8 cellular contexts compared by ENCODE assay signal in the genomic region with DNA sequence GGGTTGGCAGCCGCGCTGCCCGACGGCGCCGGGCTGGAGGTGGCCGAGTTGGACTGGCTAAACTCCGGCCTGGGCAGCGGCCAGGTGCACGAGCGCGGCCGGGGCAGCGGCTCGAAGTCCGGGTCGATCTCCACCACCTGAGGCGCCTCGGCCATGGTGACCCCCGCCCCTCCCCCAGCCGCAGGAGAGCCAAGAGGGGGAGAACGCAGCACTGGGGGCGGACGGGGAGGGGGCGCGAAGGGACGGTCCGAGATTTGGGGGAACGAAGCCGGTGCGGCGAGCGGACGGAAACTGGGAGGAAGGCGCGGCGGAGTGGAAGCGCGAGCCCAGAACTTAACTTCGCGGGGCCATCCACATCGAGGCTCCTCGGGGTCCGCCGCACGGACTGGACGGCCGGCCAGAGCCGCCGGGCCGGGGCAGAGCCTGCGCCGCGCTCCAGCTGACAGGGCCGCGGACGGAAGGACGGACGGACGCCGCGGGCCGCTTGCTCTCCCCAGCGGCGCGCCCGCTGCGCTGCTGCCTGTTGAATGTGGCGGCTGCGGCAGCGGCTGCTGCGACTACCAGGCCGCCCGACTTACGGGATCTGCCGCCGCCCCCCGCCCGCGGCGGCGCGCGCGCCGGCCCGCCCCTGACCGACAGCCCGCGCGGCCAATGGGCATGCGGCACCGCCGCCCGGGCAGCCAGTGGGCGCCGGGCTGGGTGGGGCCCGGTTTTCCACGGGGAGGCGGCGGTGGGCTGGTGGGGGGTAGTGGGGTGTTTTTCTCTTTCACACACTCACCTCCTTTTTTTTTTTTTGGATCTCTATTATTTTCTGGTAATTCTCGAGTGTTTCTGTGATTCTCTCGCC. TPM values are rescaled to one million over a fixed set of nuclear protein-coding genes. Genes with fewer than 3 reads are reported as not detected.
DNase-seq lines count a peak whose midpoint lies in the region; ATAC-seq and TF ChIP-seq lines count a peak whose summit lies in the region.

A gene (minus strand): TSS at position 584 of the 847 bp plus-strand sequence. CDS start 429 bp downstream, at position 155.

- H3K9ac ChIP-seq in rectal smooth muscle tissue (ENCODE audit: low read length): peak within 1 kb of the TSS; percentile 97

- TF ChIP-seq CTCF in GM12865 (IDR thresholded peaks at IDR 0.05; ENCODE audit: insufficient read depth, low read depth, low read length, missing control alignments) (no peak), HFF-Myc (IDR thresholded peaks at IDR 0.05; ENCODE audit: low read depth, low read length, missing control alignments) (no peak), uterus (IDR thresholded peaks at IDR 0.05) (peak in 2 of 4 experiments; percentile 7 to 8)

- peak; percentile 86 to 91 for ATAC-seq in right cardiac atrium

- H3K27ac ChIP-seq in right cardiac atrium (ENCODE audit: low read length) (peak within 1 kb of the TSS; percentile 97), rectal smooth muscle tissue (ENCODE audit: low read depth, low read length) (peak within 1 kb of the TSS; percentile 97), uterus (peak within 1 kb of the TSS; percentile 100)

- H3K4me1 ChIP-seq in right cardiac atrium (ENCODE audit: control insufficient read depth, insufficient read depth, low read length): no peaks in the 10 kb centered on the region
- H3K4me1 ChIP-seq in rectal smooth muscle tissue (ENCODE audit: control insufficient read depth, insufficient read depth, low read length): peaks cover 10% of the 10 kb centered on the region
- H3K4me1 ChIP-seq in uterus: no peaks in the 10 kb centered on the region

- intact Hi-C loops in T-helper 2 cell treated with Interferon-gamma antibody and Interleukin-4, amounts not matched to agents 100 ng/mL and 5 ng/mL, for 36 hours (cut with micrococcal nuclease): loop anchor here (1.0 to 10.0 kb wide), 6 partner anchors 105 to 639 kb away; a partner anchor contains a TSS
- intact Hi-C loops in right cardiac atrium (cut with DNase I) (loop anchor here in 3 of 4 donors (5.0 to 10.0 kb wide), 6 partner anchors 81 to 261 kb away; no protein-coding TSS in a partner anchor), uterus (cut with DNase I; ENCODE audit: low total_unique reads) (loop anchor here (5.0 kb wide), 2 partner anchors 264 to 434 kb away; no protein-coding TSS in a partner anchor)

- TF ChIP-seq POLR2A in uterus (IDR thresholded peaks at IDR 0.05): peak; percentile 97 to 100

- H3K27me3 ChIP-seq in right cardiac atrium (ENCODE audit: control insufficient read depth, insufficient read depth) (no peaks in the 10 kb centered on the region), rectal smooth muscle tissue (ENCODE audit: control insufficient read depth, insufficient read depth, low read length) (no peaks in the 10 kb centered on the region), uterus (no peaks in the 10 kb centered on the region)

- whole genome bisulfite sequencing in right cardiac atrium: under 1% methylated on average over 103 of the region's 103 CpGs

- H3K36me3 ChIP-seq in rectal smooth muscle tissue (ENCODE audit: control insufficient read depth, insufficient read depth, low read length) (no peaks in the 10 kb centered on the region), uterus (no peaks in the 10 kb centered on the region)

- peak within 1 kb of the TSS; percentile 95 for H3K4me3 ChIP-seq in GM12865 (ENCODE audit: low read depth, low read length)
- H3K4me3 ChIP-seq in HFF-Myc (replicated peaks; ENCODE audit: low read depth, low read length): peak within 1 kb of the TSS; percentile 57
- H3K4me3 ChIP-seq in right cardiac atrium (ENCODE audit: low read length): peak within 1 kb of the TSS; percentile 57
- peak within 1 kb of the TSS; percentile 92 for H3K4me3 ChIP-seq in rectal smooth muscle tissue (ENCODE audit: low read length)
- H3K4me3 ChIP-seq in uterus: peak within 1 kb of the TSS; percentile 62 to 99

- peak; percentile 95 for DNase-seq in GM12865 (ENCODE audit: low read depth)
- no peak for DNase-seq in HFF-Myc (ENCODE audit: extremely low read depth, low read depth)
- peak; percentile 37 for DNase-seq in NCI-H1048 (lab: John Stamatoyannopoulos, UW)
- DNase-seq in anterior cingulate cortex (lab: John Stamatoyannopoulos, UW): peak in 56 of 58 donors; percentile 26 to 89 (median 79)
- peak; percentile 93 to 97 (median 97) for DNase-seq in right cardiac atrium
- DNase-seq in uterus: peak; percentile 88 to 94

- H3K9me3 ChIP-seq in right cardiac atrium (ENCODE audit: control insufficient read depth, low read length) (no peaks in the 10 kb centered on the region), uterus (no peaks in the 10 kb centered on the region)

RNA-seq across cellular contexts. Expression of the gene that starts here (rescaled TPM):
- 31.5 and 31.7 TPM in 2 replicates for total RNA-seq in T-helper 2 cell treated with Interferon-gamma antibody and Interleukin-4, amounts not matched to agents 100 ng/mL and 5 ng/mL, for 36 hours
- total RNA-seq in right cardiac atrium (10 to 100 TPM; 21.0 to 33.6 (median 24.5) TPM), uterus (100 to 1,000 TPM in 1 of 4 donors, 10 to 100 TPM in 3; 46.8 to 130 (median 60.9) TPM)
- 7.1 TPM for polyA plus RNA-seq in right cardiac atrium
